ENCODE assay signal across 1 cellular context in the genomic region with DNA sequence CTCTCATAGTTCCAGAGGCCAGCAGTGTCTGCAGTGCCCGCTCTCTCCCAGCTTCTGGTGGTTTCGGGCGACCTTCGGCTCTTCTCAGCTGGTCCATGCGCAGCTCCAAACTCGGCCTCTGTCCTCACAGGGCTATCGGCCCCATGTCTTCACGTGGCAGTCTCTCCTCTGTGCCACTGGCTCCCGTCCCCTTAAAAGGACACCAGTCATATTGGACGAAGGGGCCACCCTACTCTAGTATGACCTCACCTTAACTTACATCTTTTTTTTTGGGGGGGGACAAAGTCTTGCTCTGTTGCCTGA.
TF ChIP-seq lines count a peak whose summit lies in the region.

No MANE protein-coding gene starts in this region.

TF ChIP-seq in HepG2, 621 proteins besides CTCF, POLR2A, EP300 and RAD21:
- TF ChIP-seq ADNP (CRISPR knock-in tag; IDR thresholded peaks at IDR 0.05), result no peak
- no peak for TF ChIP-seq ZNF232 (CRISPR knock-in tag; IDR thresholded peaks at IDR 0.05; ENCODE audit: borderline replicate concordance)
- no peak for TF ChIP-seq ZKSCAN5 (CRISPR knock-in tag; IDR thresholded peaks at IDR 0.05)
- no peak for TF ChIP-seq DPF2 (CRISPR knock-in tag; IDR thresholded peaks at IDR 0.05; ENCODE audit: borderline replicate concordance, low read depth)
- no peak for TF ChIP-seq ZNF224 (CRISPR knock-in tag; IDR thresholded peaks at IDR 0.05)
- no peak for TF ChIP-seq GATAD1 (CRISPR knock-in tag; IDR thresholded peaks at IDR 0.05)
- no peak for TF ChIP-seq DR1 (CRISPR knock-in tag; IDR thresholded peaks at IDR 0.05)
- no peak for TF ChIP-seq ZNF468 (CRISPR knock-in tag; IDR thresholded peaks at IDR 0.05)
